In the genomic region with DNA sequence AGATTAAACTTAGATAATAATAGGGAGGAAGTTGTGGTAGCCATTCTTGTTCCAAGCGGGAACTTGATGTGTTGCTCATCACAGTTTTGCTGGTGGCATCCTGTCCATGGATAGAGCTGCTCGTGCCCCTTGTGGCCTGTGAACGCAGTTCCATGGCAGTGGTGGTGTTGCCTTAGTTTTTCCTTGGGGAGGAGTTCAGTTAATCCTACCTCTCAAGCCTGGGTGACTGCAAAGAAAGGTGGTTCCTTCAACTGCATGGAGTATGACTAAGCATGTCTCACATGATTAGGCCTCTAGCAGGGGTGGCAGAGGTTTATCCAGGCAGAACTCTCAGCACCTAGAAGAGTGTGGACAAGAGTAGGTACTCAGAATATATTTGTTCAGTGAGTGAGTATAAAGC, we compare ENCODE assay signal across 15 cellular contexts.
DNase-seq lines count a peak whose midpoint lies in the region; ATAC-seq and TF ChIP-seq lines count a peak whose summit lies in the region.
"Had no signal": no experiment of that assay in that cellular context is flagged by ENCODE, and none has a peak within 500 bp of the region (broad histone marks: within the 10 kb centered on the region; RNA-seq: fewer than 3 reads in every experiment).

No MANE protein-coding gene starts in this region.

- intact Hi-C loops in activated CD8-positive, alpha-beta T cell treated with anti-CD3 and anti-CD28 coated beads for 36 hours (cut with micrococcal nuclease): no loop called here

- in situ Hi-C loops in brain microvascular endothelial cell (cut with HindIII; ENCODE audit: low pct_ligation_motif_present, low sequenced_read_pairs): no loop called here

- H3K36me3 Mint-ChIP-seq in activated CD8-positive, alpha-beta T cell treated with anti-CD3 and anti-CD28 coated beads for 36 hours (ENCODE audit: low read depth): peaks cover 18% of the 10 kb centered on the region

- peak; percentile 36 for TF ChIP-seq CTCF in brain microvascular endothelial cell (IDR thresholded peaks at IDR 0.05; ENCODE audit: low read depth, low read length, missing control alignments)
- TF ChIP-seq CTCF in kidney epithelial cell (IDR thresholded peaks at IDR 0.05; ENCODE audit: insufficient read depth, low read length, poor library complexity, severe bottlenecking): peak; percentile 16
- TF ChIP-seq CTCF in activated CD8-positive, alpha-beta T cell treated with anti-CD3 and anti-CD28 coated beads for 36 hours (IDR thresholded peaks at IDR 0.05): no peak
- TF ChIP-seq CTCF in omental fat pad (IDR thresholded peaks at IDR 0.05): no peak

- no peak overlapping the region for H3K27ac ChIP-seq in brain microvascular endothelial cell
- H3K27ac ChIP-seq: SJSA1, skin epidermis had no signal

- no peak for ATAC-seq in activated CD8-positive, alpha-beta T cell treated with anti-CD3 and anti-CD28 coated beads for 36 hours
- ATAC-seq in omental fat pad (ENCODE audit: low FRiP score): no peak

- no peak overlapping the region for H3K4me3 Mint-ChIP-seq in activated CD8-positive, alpha-beta T cell treated with anti-CD3 and anti-CD28 coated beads for 36 hours
- H3K4me3 Mint-ChIP-seq: activated CD4-positive, alpha-beta T cell treated with anti-CD3 and anti-CD28 coated beads, Interleukin-2, amount 10 ng/mL, durations not matched to agents 7 days and 5 days; IgD-negative memory B cell; naive B cell had no signal

- H3K4me1 Mint-ChIP-seq in activated CD8-positive, alpha-beta T cell treated with anti-CD3 and anti-CD28 coated beads for 36 hours (ENCODE audit: low read depth): no peaks in the 10 kb centered on the region
- H3K4me1 Mint-ChIP-seq: activated CD4-positive, alpha-beta T cell treated with anti-CD3 and anti-CD28 coated beads, Interleukin-2, amount 10 ng/mL, durations not matched to agents 7 days and 5 days; IgD-negative memory B cell had no signal

- no peaks in the 10 kb centered on the region for H3K9me3 Mint-ChIP-seq in activated CD8-positive, alpha-beta T cell treated with anti-CD3 and anti-CD28 coated beads for 36 hours
- H3K9me3 Mint-ChIP-seq: naive B cell had no signal

- POLR2A ChIA-PET in activated CD8-positive, alpha-beta T cell treated with anti-CD3 and anti-CD28 coated beads for 36 hours (lab: Charles Lee): no interaction called here

- H3K27me3 ChIP-seq in brain microvascular endothelial cell (replicated peaks) (no peaks in the 10 kb centered on the region), kidney epithelial cell (ENCODE audit: control insufficient read depth, insufficient read depth, low read length) (no peaks in the 10 kb centered on the region)
- H3K27me3 ChIP-seq: SJSA1 had no signal

- H3K27ac Mint-ChIP-seq in activated CD8-positive, alpha-beta T cell treated with anti-CD3 and anti-CD28 coated beads for 36 hours: no peak overlapping the region
- H3K27ac Mint-ChIP-seq: activated CD4-positive, alpha-beta T cell treated with anti-CD3 and anti-CD28 coated beads, Interleukin-2, amount 10 ng/mL, durations not matched to agents 7 days and 5 days; IgD-negative memory B cell had no signal

- H3K36me3 ChIP-seq in brain microvascular endothelial cell (replicated peaks): no peaks in the 10 kb centered on the region
- H3K36me3 ChIP-seq in kidney epithelial cell (ENCODE audit: control insufficient read depth, insufficient read depth, low read length): no peaks in the 10 kb centered on the region

- no peak overlapping the region for H3K4me3 ChIP-seq in brain microvascular endothelial cell (ENCODE audit: low read depth, low read length)
- H3K4me3 ChIP-seq in kidney epithelial cell (ENCODE audit: low read depth, low read length): no peak overlapping the region
- H3K4me3 ChIP-seq: SJSA1, skin epidermis had no signal

- CTCF ChIA-PET in activated CD8-positive, alpha-beta T cell treated with anti-CD3 and anti-CD28 coated beads for 36 hours (lab: Charles Lee): no interaction called here

- DNase-seq in DMS53 (lab: John Stamatoyannopoulos, UW) (peak; percentile 96), HS-5 (ENCODE audit: low read depth) (peak; percentile 10), brain microvascular endothelial cell (peak; percentile 23), kidney epithelial cell (ENCODE audit: low read depth) (peak; percentile 82), SKM-1 treated with dmso at 0.1 percent for 144 hours (lab: John Stamatoyannopoulos, UW; ENCODE audit: unreplicated experiment) (no peak), omental fat pad (ENCODE audit: low spot score) (no peak), Ammon's horn (ENCODE audit: low spot score) (no peak)
- DNase-seq in activated CD8-positive, alpha-beta T cell treated with anti-CD3 and anti-CD28 coated beads for 36 hours: no peak
- DNase-seq: activated CD4-positive, alpha-beta T cell treated with anti-CD3 and anti-CD28 coated beads, Interleukin-2, amount 10 ng/mL, durations not matched to agents 7 days and 5 days; activated naive CD4-positive, alpha-beta T cell; naive B cell; NCI-H2171 treated with DMSO at 0.1 percent for 48 hours had no signal

- H3K27me3 Mint-ChIP-seq in activated CD8-positive, alpha-beta T cell treated with anti-CD3 and anti-CD28 coated beads for 36 hours: no peaks in the 10 kb centered on the region
- H3K27me3 Mint-ChIP-seq: activated CD4-positive, alpha-beta T cell treated with anti-CD3 and anti-CD28 coated beads, Interleukin-2, amount 10 ng/mL, durations not matched to agents 7 days and 5 days; IgD-negative memory B cell; naive B cell had no signal

Comparison
In these comparisons a context has a peak if more than half of its experiments do, and no peak if none do; other contexts are left out.
1. DNase-seq: peak in DMS53 (single experiment), HS-5 (single experiment), brain microvascular endothelial cell (single experiment) and kidney epithelial cell (single experiment); none in activated CD8-positive, alpha-beta T cell treated with anti-CD3 and anti-CD28 coated beads for 36 hours (single experiment), SKM-1 treated with dmso at 0.1 percent for 144 hours (single experiment), omental fat pad (single experiment) and Ammon's horn (single experiment).
2. CTCF ChIP-seq: peak in brain microvascular endothelial cell (single experiment) and kidney epithelial cell (single experiment); none in activated CD8-positive, alpha-beta T cell treated with anti-CD3 and anti-CD28 coated beads for 36 hours (single experiment) and omental fat pad (0 of 3).